16 cellular contexts compared by ENCODE assay signal in the genomic region with DNA sequence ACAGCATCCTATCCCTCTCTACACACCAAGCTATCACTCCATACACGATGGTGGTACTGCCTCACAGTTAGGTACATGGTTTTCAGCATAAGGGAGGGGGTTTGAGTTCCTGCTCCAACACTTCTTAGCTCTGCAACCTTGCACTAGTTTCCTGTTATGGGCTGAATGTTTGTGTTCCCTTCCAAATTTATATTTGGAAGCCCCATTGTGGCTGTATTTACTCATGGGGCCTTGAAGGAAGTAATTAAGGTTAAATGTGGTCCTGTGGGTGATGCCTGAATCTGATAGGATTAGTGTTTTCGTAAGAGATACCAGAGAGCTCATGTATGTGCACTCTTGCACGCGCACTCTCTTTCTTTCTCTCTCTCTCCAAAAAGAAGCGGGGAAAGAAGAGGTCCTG.
DNase-seq lines count a peak whose midpoint lies in the region; ATAC-seq and TF ChIP-seq lines count a peak whose summit lies in the region.
"Had no signal": no experiment of that assay in that cellular context is flagged by ENCODE, and none has a peak within 500 bp of the region (broad histone marks: within the 10 kb centered on the region; RNA-seq: fewer than 3 reads in every experiment).

No MANE protein-coding gene starts in this region.

- no peak overlapping the region for H3K4me3 Mint-ChIP-seq in activated CD8-positive, alpha-beta T cell treated with anti-CD3 and anti-CD28 coated beads for 36 hours
- no peak overlapping the region for H3K4me3 Mint-ChIP-seq in activated CD8-positive, alpha-beta T cell treated with anti-CD3 and anti-CD28 coated beads, Interleukin-2, amount 10 ng/mL, durations not matched to agents 7 days and 5 days
- no peak overlapping the region for H3K4me3 Mint-ChIP-seq in activated T-helper 2 cell treated with anti-CD3 and anti-CD28 coated beads, Interferon-gamma antibody, Interleukin-2, Interleukin-4, amounts not matched to agents 10 μg/mL and 5 μg/mL and 100 μg/mL, durations not matched to agents 14 hours and 24 hours and 36 hours (ENCODE audit: low read depth)
- no peak overlapping the region for H3K4me3 Mint-ChIP-seq in WTC11
- H3K4me3 Mint-ChIP-seq: CD4-positive, alpha-beta memory T cell had no signal

- peak overlapping the region; percentile 96; the same call in 2 of the 3 replicates for H2BK15ac ChIP-seq in IMR-90 (ENCODE audit: low read depth, low read length)

- H3K4me2 ChIP-seq in IMR-90 (ENCODE audit: low read depth, low read length), result no peak overlapping the region

- H3K9me3 ChIP-seq in IMR-90 (ENCODE audit: control insufficient read depth, insufficient read depth, low read length), result no peaks in the 10 kb centered on the region
- H3K9me3 ChIP-seq: BE2C, HAP-1 had no signal

- TF ChIP-seq RAD21 in IMR-90 (IDR thresholded peaks at IDR 0.05; ENCODE audit: low read length), result no peak

- no TSS peak for BruUV-seq in IMR-90 (replicated peaks; lab: Mats Ljungman, UMichigan)

- H3K4ac ChIP-seq in IMR-90 (ENCODE audit: low read depth, low read length), result peak overlapping the region; percentile 97

- peaks cover 24% of the 10 kb centered on the region for H3K9me1 ChIP-seq in IMR-90 (ENCODE audit: insufficient read depth, low read length)

- H2BK20ac ChIP-seq in IMR-90 (ENCODE audit: low read depth, low read length), result peak overlapping the region; percentile 100; the same call in 1 of the 2 replicates

- no peaks in the 10 kb centered on the region for H3K36me3 ChIP-seq in IMR-90 (ENCODE audit: control insufficient read depth, insufficient read depth, low read length)
- H3K36me3 ChIP-seq: BE2C, HAP-1 had no signal

- TF ChIP-seq CTCF in activated CD8-positive, alpha-beta T cell treated with anti-CD3 and anti-CD28 coated beads for 36 hours (IDR thresholded peaks at IDR 0.05), result no peak
- TF ChIP-seq CTCF in IMR-90 (conservative IDR thresholded peaks at IDR 0.05; ENCODE audit: low read depth, low read length), result no peak
- no peak for TF ChIP-seq CTCF in WTC11 (IDR thresholded peaks at IDR 0.05)

- in situ Hi-C loops in IMR-90 (cut with MboI; ENCODE audit: low sequenced_read_pairs), result no loop called here

- peak overlapping the region; percentile 24; the same call in 1 of the 2 replicates for H3K27ac ChIP-seq in IMR-90 (ENCODE audit: insufficient read depth, low read length)
- H3K27ac ChIP-seq: C4-2B had no signal

- H4K91ac ChIP-seq in IMR-90 (ENCODE audit: insufficient read depth, low read depth, low read length), result peak overlapping the region; percentile 89

- H2AK9ac ChIP-seq in IMR-90 (replicated peaks; ENCODE audit: low read depth, low read length, poor library complexity), result no peak overlapping the region

- peak; percentile 56 for ATAC-seq in activated CD8-positive, alpha-beta T cell treated with anti-CD3 and anti-CD28 coated beads for 36 hours
- ATAC-seq in activated CD8-positive, alpha-beta T cell treated with anti-CD3 and anti-CD28 coated beads, Interleukin-2, amount 10 ng/mL, durations not matched to agents 7 days and 5 days, result no peak
- ATAC-seq in IMR-90 (ENCODE audit: low read depth), result no peak
- no peak for ATAC-seq in WTC11
- ATAC-seq: HepG2, K562 had no signal

- H3K4me3 ChIP-seq in IMR-90 (ENCODE audit: insufficient read depth, low read depth, low read length), result no peak overlapping the region
- H3K4me3 ChIP-seq: HAP-1, K562 had no signal

- peaks cover 0 to 13% of the 10 kb centered on the region in 2 experiments; a peak in 2 of 4 replicates for H3K79me1 ChIP-seq in IMR-90 (ENCODE audit: low read depth in 1 of 2, low read length in 2 of 2)

- TF ChIP-seq POLR2A in IMR-90 (IDR thresholded peaks at IDR 0.05; ENCODE audit: low read depth, low read length), result no peak

- no CpG with 5 or more reads among the region's 5 CpGs for WGBS in IMR-90 (ENCODE audit: extremely low coverage in 2 of 2, insufficient read length in 1 of 2), 2 experiments

- peak overlapping the region; percentile 65; the same call in 1 of the 2 replicates for H3K18ac ChIP-seq in IMR-90 (ENCODE audit: low read depth, low read length)

- H3K4me1 ChIP-seq in IMR-90 (ENCODE audit: control insufficient read depth, insufficient read depth, low read length), result peaks cover 38% of the 10 kb centered on the region
- H3K4me1 ChIP-seq: HAP-1 had no signal

- intact Hi-C loops in activated CD8-positive, alpha-beta T cell treated with anti-CD3 and anti-CD28 coated beads for 36 hours (cut with micrococcal nuclease), result no loop called here
- intact Hi-C loops in IMR-90 (cut with micrococcal nuclease), result no loop called here
- intact Hi-C loops in activated T-helper 2 cell treated with anti-CD3 and anti-CD28 coated beads, Interferon-gamma antibody, Interleukin-2, Interleukin-4, amounts not matched to agents 10 μg/mL and 5 μg/mL and 100 μg/mL, durations not matched to agents 14 hours and 24 hours and 36 hours (cut with micrococcal nuclease), result no loop called here

- peaks cover 3% of the 10 kb centered on the region for H3K4me1 Mint-ChIP-seq in activated CD8-positive, alpha-beta T cell treated with anti-CD3 and anti-CD28 coated beads for 36 hours (ENCODE audit: low read depth)
- peaks cover 6% of the 10 kb centered on the region for H3K4me1 Mint-ChIP-seq in activated CD8-positive, alpha-beta T cell treated with anti-CD3 and anti-CD28 coated beads, Interleukin-2, amount 10 ng/mL, durations not matched to agents 7 days and 5 days (ENCODE audit: low read depth)
- H3K4me1 Mint-ChIP-seq in activated T-helper 2 cell treated with anti-CD3 and anti-CD28 coated beads, Interferon-gamma antibody, Interleukin-2, Interleukin-4, amounts not matched to agents 10 μg/mL and 5 μg/mL and 100 μg/mL, durations not matched to agents 14 hours and 24 hours and 36 hours (ENCODE audit: low read depth), result peaks cover 5% of the 10 kb centered on the region
- peaks cover 29% of the 10 kb centered on the region for H3K4me1 Mint-ChIP-seq in WTC11
- H3K4me1 Mint-ChIP-seq: CD4-positive, alpha-beta memory T cell had no signal

- H2BK5ac ChIP-seq in IMR-90 (ENCODE audit: low read depth, low read length, poor library complexity, severe bottlenecking), result peak overlapping the region; percentile 99

- no peaks in the 10 kb centered on the region for H4K20me1 ChIP-seq in IMR-90 (ENCODE audit: insufficient read depth, low read length)

- peak; percentile 43 for DNase-seq in activated CD8-positive, alpha-beta T cell treated with anti-CD3 and anti-CD28 coated beads for 36 hours
- DNase-seq in activated CD8-positive, alpha-beta T cell treated with anti-CD3 and anti-CD28 coated beads, Interleukin-2, amount 10 ng/mL, durations not matched to agents 7 days and 5 days, result no peak
- no peak for DNase-seq in IMR-90
- no peak for DNase-seq in activated T-helper 2 cell treated with anti-CD3 and anti-CD28 coated beads, Interferon-gamma antibody, Interleukin-2, Interleukin-4, amounts not matched to agents 10 μg/mL and 5 μg/mL and 100 μg/mL, durations not matched to agents 14 hours and 24 hours and 36 hours (ENCODE audit: low spot score)
- no peak for DNase-seq in DMS153 (lab: John Stamatoyannopoulos, UW)
- DNase-seq in WTC11 (ENCODE audit: low spot score), result no peak
- no peak for DNase-seq in NCI-H82 treated with DMSO at 0.1 percent for 48 hours (lab: John Stamatoyannopoulos, UW; ENCODE audit: unreplicated experiment)
- DNase-seq: BE2C; CD4-positive, alpha-beta memory T cell; DND-41; GDM1; GOT3 had no signal

- no peak overlapping the region for H3K9ac ChIP-seq in IMR-90 (ENCODE audit: low read depth, low read length)

- H3K9me3 Mint-ChIP-seq in activated CD8-positive, alpha-beta T cell treated with anti-CD3 and anti-CD28 coated beads for 36 hours, result no peaks in the 10 kb centered on the region
- H3K9me3 Mint-ChIP-seq in activated CD8-positive, alpha-beta T cell treated with anti-CD3 and anti-CD28 coated beads, Interleukin-2, amount 10 ng/mL, durations not matched to agents 7 days and 5 days (ENCODE audit: insufficient read depth), result no peaks in the 10 kb centered on the region
- H3K9me3 Mint-ChIP-seq in activated T-helper 2 cell treated with anti-CD3 and anti-CD28 coated beads, Interferon-gamma antibody, Interleukin-2, Interleukin-4, amounts not matched to agents 10 μg/mL and 5 μg/mL and 100 μg/mL, durations not matched to agents 14 hours and 24 hours and 36 hours, result no peaks in the 10 kb centered on the region
- no peaks in the 10 kb centered on the region for H3K9me3 Mint-ChIP-seq in WTC11
- H3K9me3 Mint-ChIP-seq: CD4-positive, alpha-beta memory T cell had no signal

- CTCF ChIA-PET in activated CD8-positive, alpha-beta T cell treated with anti-CD3 and anti-CD28 coated beads for 36 hours (lab: Charles Lee), result no interaction called here
- CTCF ChIA-PET in activated CD8-positive, alpha-beta T cell treated with anti-CD3 and anti-CD28 coated beads, Interleukin-2, amount 10 ng/mL, durations not matched to agents 7 days and 5 days (lab: Charles Lee), result interaction anchor here (1.2 kb wide), 1 partner anchor 16 kb away, joined by 3 read pairs; no protein-coding TSS in a partner anchor
- CTCF ChIA-PET in IMR-90 (lab: Yijun Ruan, JAX), result interaction anchor here (1.1 kb wide), 1 partner anchor 27 kb away, joined by 3 read pairs; no protein-coding TSS in a partner anchor
- CTCF ChIA-PET in WTC11 (lab: Charles Lee), result interaction anchor here (1.6 kb wide), 1 partner anchor 53 kb away, joined by 4 read pairs; no protein-coding TSS in a partner anchor

- peak overlapping the region; percentile 2; the same call in 1 of the 2 replicates for H3K23ac ChIP-seq in IMR-90 (ENCODE audit: low read depth, low read length)

- dilution Hi-C loops in IMR-90 (cut with HindIII; ENCODE audit: low sequenced_read_pairs, unreplicated experiment), result no loop called here

- H4K5ac ChIP-seq in IMR-90 (ENCODE audit: low read depth, low read length), result peak overlapping the region; percentile 57; the same call in 1 of the 2 replicates

- no peaks in the 10 kb centered on the region for H3K27me3 ChIP-seq in IMR-90 (ENCODE audit: control insufficient read depth, insufficient read depth, low read length)
- H3K27me3 ChIP-seq: BE2C had no signal

- peak overlapping the region; percentile 68 for H2AK5ac ChIP-seq in IMR-90 (ENCODE audit: low read depth, low read length)

- POLR2A ChIA-PET in activated CD8-positive, alpha-beta T cell treated with anti-CD3 and anti-CD28 coated beads for 36 hours (lab: Charles Lee), result no interaction called here
- POLR2A ChIA-PET in activated CD8-positive, alpha-beta T cell treated with anti-CD3 and anti-CD28 coated beads, Interleukin-2, amount 10 ng/mL, durations not matched to agents 7 days and 5 days (lab: Charles Lee), result no interaction called here
- POLR2A ChIA-PET in IMR-90 (lab: Charles Lee; ENCODE audit: unreplicated experiment) (no interaction called here), WTC11 (lab: Charles Lee) (no interaction called here)

- H2BK120ac ChIP-seq in IMR-90 (ENCODE audit: low read depth, low read length), result peak overlapping the region; percentile 99

- H4K8ac ChIP-seq in IMR-90 (ENCODE audit: low read depth in 2 of 2, low read length in 2 of 2), result peak overlapping the region; percentile 94 to 99; a peak in 3 of 4 replicates

- H3K27ac Mint-ChIP-seq in activated CD8-positive, alpha-beta T cell treated with anti-CD3 and anti-CD28 coated beads for 36 hours, result no peak overlapping the region
- H3K27ac Mint-ChIP-seq in activated CD8-positive, alpha-beta T cell treated with anti-CD3 and anti-CD28 coated beads, Interleukin-2, amount 10 ng/mL, durations not matched to agents 7 days and 5 days, result no peak overlapping the region
- peak overlapping the region; percentile 8 for H3K27ac Mint-ChIP-seq in activated T-helper 2 cell treated with anti-CD3 and anti-CD28 coated beads, Interferon-gamma antibody, Interleukin-2, Interleukin-4, amounts not matched to agents 10 μg/mL and 5 μg/mL and 100 μg/mL, durations not matched to agents 14 hours and 24 hours and 36 hours
- no peak overlapping the region for H3K27ac Mint-ChIP-seq in WTC11

- H3K36me3 Mint-ChIP-seq in activated CD8-positive, alpha-beta T cell treated with anti-CD3 and anti-CD28 coated beads for 36 hours (ENCODE audit: low read depth), result no peaks in the 10 kb centered on the region
- no peaks in the 10 kb centered on the region for H3K36me3 Mint-ChIP-seq in activated CD8-positive, alpha-beta T cell treated with anti-CD3 and anti-CD28 coated beads, Interleukin-2, amount 10 ng/mL, durations not matched to agents 7 days and 5 days (ENCODE audit: low read depth)
- H3K36me3 Mint-ChIP-seq in activated T-helper 2 cell treated with anti-CD3 and anti-CD28 coated beads, Interferon-gamma antibody, Interleukin-2, Interleukin-4, amounts not matched to agents 10 μg/mL and 5 μg/mL and 100 μg/mL, durations not matched to agents 14 hours and 24 hours and 36 hours (ENCODE audit: low read depth), result no peaks in the 10 kb centered on the region
- no peaks in the 10 kb centered on the region for H3K36me3 Mint-ChIP-seq in WTC11
- H3K36me3 Mint-ChIP-seq: CD4-positive, alpha-beta memory T cell had no signal

- peak overlapping the region; percentile 9 for H2AFZ ChIP-seq in IMR-90 (replicated peaks; ENCODE audit: low read length, poor library complexity)

- no peak overlapping the region for H3K56ac ChIP-seq in IMR-90 (ENCODE audit: extremely low read depth, insufficient read depth, low read length)

- peak overlapping the region; percentile 63 for H3K14ac ChIP-seq in IMR-90 (replicated peaks; ENCODE audit: low read depth, low read length)

- H3K27me3 Mint-ChIP-seq in activated CD8-positive, alpha-beta T cell treated with anti-CD3 and anti-CD28 coated beads for 36 hours, result peaks cover 6% of the 10 kb centered on the region
- peaks cover 4% of the 10 kb centered on the region for H3K27me3 Mint-ChIP-seq in activated CD8-positive, alpha-beta T cell treated with anti-CD3 and anti-CD28 coated beads, Interleukin-2, amount 10 ng/mL, durations not matched to agents 7 days and 5 days (ENCODE audit: low read depth)
- peaks cover 2% of the 10 kb centered on the region for H3K27me3 Mint-ChIP-seq in activated T-helper 2 cell treated with anti-CD3 and anti-CD28 coated beads, Interferon-gamma antibody, Interleukin-2, Interleukin-4, amounts not matched to agents 10 μg/mL and 5 μg/mL and 100 μg/mL, durations not matched to agents 14 hours and 24 hours and 36 hours (ENCODE audit: low read depth)
- no peaks in the 10 kb centered on the region for H3K27me3 Mint-ChIP-seq in WTC11 (ENCODE audit: low read depth)
